ENCODE assay signal across 9 cellular contexts in genomic region chr4:6938237-6938636, GRCh38. TPM values are rescaled to one million over a fixed set of nuclear protein-coding genes. Genes with fewer than 3 reads are reported as not detected.
DNase-seq lines count a peak whose midpoint lies in the region; ATAC-seq and TF ChIP-seq lines count a peak whose summit lies in the region.
"Had no signal": no experiment of that assay in that cellular context is flagged by ENCODE, and none has a peak within 500 bp of the region (broad histone marks: within the 10 kb centered on the region; RNA-seq: fewer than 3 reads in every experiment).

No MANE protein-coding gene starts in this region.

- H3K4me3 Mint-ChIP-seq in WTC11 = no peak overlapping the region

- CTCF ChIA-PET in WTC11 (lab: Charles Lee) = interaction anchor here (1.0 to 1.4 kb wide), 3 partner anchors 31 to 36 kb away, joined by 3 to 6 read pairs (median 4); no protein-coding TSS in a partner anchor

- no peaks in the 10 kb centered on the region for H3K27me3 ChIP-seq in left lung
- H3K27me3 ChIP-seq in tibial nerve = no peaks in the 10 kb centered on the region

- H3K9me3 ChIP-seq in left lung (no peaks in the 10 kb centered on the region), tibial nerve (no peaks in the 10 kb centered on the region)

- DNase-seq in SIG-M5 treated with dmso at 0.1 percent for 504 hours (lab: John Stamatoyannopoulos, UW; ENCODE audit: unreplicated experiment) (peak; percentile 47), SIG-M5 (lab: John Stamatoyannopoulos, UW) (no peak), WTC11 (ENCODE audit: low spot score) (no peak), left lung (peak; percentile 75 to 85), tibial nerve (ENCODE audit: low spot score in 2 of 2) (no peak), inferior parietal cortex (ENCODE audit: extremely low spot score) (no peak)
- no peak for DNase-seq in effector CD8-positive, alpha-beta T cell (lab: John Stamatoyannopoulos, UW)
- DNase-seq: NCI-H345 had no signal

- POLR2A ChIA-PET in WTC11 (lab: Charles Lee) = no interaction called here

- H3K4me1 ChIP-seq in left lung (peaks cover 19 to 80% of the 10 kb centered on the region in 2 donors), tibial nerve (peaks cover 5 to 73% (median 51%) of the 10 kb centered on the region in 4 donors)

- no peak for TF ChIP-seq CTCF in WTC11 (IDR thresholded peaks at IDR 0.05)
- no peak for TF ChIP-seq CTCF in left lung (IDR thresholded peaks at IDR 0.05)
- no peak for TF ChIP-seq CTCF in tibial nerve (IDR thresholded peaks at IDR 0.05)

- H3K4me1 Mint-ChIP-seq in WTC11 = peaks cover 52% of the 10 kb centered on the region

- ATAC-seq in WTC11 = no peak
- peak; percentile 55 for ATAC-seq in left lung
- no peak for ATAC-seq in GM19035 (IDR thresholded peaks at IDR 0.05; ENCODE audit: unreplicated experiment)

- peak overlapping the region; percentile 59; the same call in 1 of the 2 replicates for H3K27ac Mint-ChIP-seq in WTC11

- TF ChIP-seq POLR2A in tibial nerve (IDR thresholded peaks at IDR 0.05) = no peak

- intact Hi-C loops in left lung (cut with DNase I) = no loop called here

- H3K36me3 ChIP-seq in left lung (peaks cover 0 to 4% of the 10 kb centered on the region in 2 donors), tibial nerve (peaks cover 0 to 9% (median 0%) of the 10 kb centered on the region in 3 donors)

- WGBS in tibial nerve, 2 donors = 69 to 88% methylated on average over 6 to 7 of the region's 7 CpGs

- H3K4me3 ChIP-seq in left lung (no peak overlapping the region), tibial nerve (no peak overlapping the region)

- H3K27me3 Mint-ChIP-seq in WTC11 (ENCODE audit: low read depth) = no peaks in the 10 kb centered on the region

- peaks cover 8% of the 10 kb centered on the region for H3K36me3 Mint-ChIP-seq in WTC11

- H3K27ac ChIP-seq in left lung (peak overlapping the region in 1 of 2 donors; percentile 95), tibial nerve (peak overlapping the region in 3 of 4 donors; percentile 22 to 93 (median 89))

- no peaks in the 10 kb centered on the region for H3K9me3 Mint-ChIP-seq in WTC11

- TF ChIP-seq EP300 in tibial nerve (IDR thresholded peaks at IDR 0.05) = peak; percentile 11 to 76

TF ChIP-seq in WTC11, 78 proteins besides CTCF, POLR2A, EP300 and RAD21:
- TF ChIP-seq, protein P1, sequence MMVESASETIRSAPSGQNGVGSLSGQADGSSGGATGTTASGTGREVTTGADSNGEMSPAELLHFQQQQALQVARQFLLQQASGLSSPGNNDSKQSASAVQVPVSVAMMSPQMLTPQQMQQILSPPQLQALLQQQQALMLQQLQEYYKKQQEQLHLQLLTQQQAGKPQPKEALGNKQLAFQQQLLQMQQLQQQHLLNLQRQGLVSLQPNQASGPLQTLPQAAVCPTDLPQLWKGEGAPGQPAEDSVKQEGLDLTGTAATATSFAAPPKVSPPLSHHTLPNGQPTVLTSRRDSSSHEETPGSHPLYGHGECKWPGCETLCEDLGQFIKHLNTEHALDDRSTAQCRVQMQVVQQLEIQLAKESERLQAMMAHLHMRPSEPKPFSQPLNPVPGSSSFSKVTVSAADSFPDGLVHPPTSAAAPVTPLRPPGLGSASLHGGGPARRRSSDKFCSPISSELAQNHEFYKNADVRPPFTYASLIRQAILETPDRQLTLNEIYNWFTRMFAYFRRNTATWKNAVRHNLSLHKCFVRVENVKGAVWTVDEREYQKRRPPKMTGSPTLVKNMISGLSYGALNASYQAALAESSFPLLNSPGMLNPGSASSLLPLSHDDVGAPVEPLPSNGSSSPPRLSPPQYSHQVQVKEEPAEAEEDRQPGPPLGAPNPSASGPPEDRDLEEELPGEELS (CRISPR knock-in tag; IDR thresholded peaks at IDR 0.05) = no peak
- TF ChIP-seq SP1 (CRISPR knock-in tag; conservative IDR thresholded peaks at IDR 0.05) = no peak
- TF ChIP-seq MLX (CRISPR knock-in tag; IDR thresholded peaks at IDR 0.05) = no peak
- no peak for TF ChIP-seq TP53 (CRISPR knock-in tag; IDR thresholded peaks at IDR 0.05)
- no peak for TF ChIP-seq ZNF219 (CRISPR knock-in tag; IDR thresholded peaks at IDR 0.05; ENCODE audit: borderline replicate concordance)
- TF ChIP-seq ATF1 (CRISPR knock-in tag; IDR thresholded peaks at IDR 0.05) = no peak
- TF ChIP-seq MXD4 (CRISPR knock-in tag; IDR thresholded peaks at IDR 0.05; ENCODE audit: borderline replicate concordance) = no peak

RNA-seq across cellular contexts. Expression of gene TBC1D14, which starts 28.6 kb away (rescaled TPM):
- total RNA-seq in WTC11 (2021) (42.4 to 45.1 TPM (median 43.4 TPM) in 3 replicates), left lung (10 to 100 TPM; 45.6 to 73.4 TPM), tibial nerve (10 to 100 TPM; 46.9 to 65.7 (median 51.3) TPM)

Comparison
In these comparisons a context has a peak if more than half of its experiments do, and no peak if none do; other contexts are left out.
1. DNase-seq: peak in SIG-M5 treated with dmso at 0.1 percent for 504 hours (single experiment) and left lung (2 of 2); none in SIG-M5 (single experiment), WTC11 (single experiment), tibial nerve (0 of 2), inferior parietal cortex (single experiment) and effector CD8-positive, alpha-beta T cell (single experiment).